13 cellular contexts compared by ENCODE assay signal in genomic region chr12:94290353-94290752, GRCh38.
DNase-seq lines count a peak whose midpoint lies in the region; ATAC-seq and TF ChIP-seq lines count a peak whose summit lies in the region.
"Had no signal": no experiment of that assay in that cellular context is flagged by ENCODE, and none has a peak within 500 bp of the region (broad histone marks: within the 10 kb centered on the region; RNA-seq: fewer than 3 reads in every experiment).

No MANE protein-coding gene starts in this region.

- H3K4me1 Mint-ChIP-seq in brain: peaks cover 61% of the 10 kb centered on the region
- peaks cover 0 to 8% (median 0%) of the 10 kb centered on the region in 7 donors for H3K4me1 Mint-ChIP-seq in naive thymus-derived CD4-positive, alpha-beta T cell
- no peaks in the 10 kb centered on the region for H3K4me1 Mint-ChIP-seq in activated naive CD4-positive, alpha-beta T cell treated with anti-CD3 and anti-CD28 coated beads, Interleukin-2, amount 10 ng/mL, durations not matched to agents 7 days and 5 days
- H3K4me1 Mint-ChIP-seq: stimulated activated naive CD8-positive, alpha-beta T cell treated with anti-CD3 and anti-CD28 coated beads, Interleukin-15, amount 100 ng/mL, for 72 hours had no signal

- intact Hi-C loops in lower lobe of right lung (cut with DNase I): no loop called here
- intact Hi-C loops in naive thymus-derived CD4-positive, alpha-beta T cell (cut with micrococcal nuclease): no loop called here

- CTCF ChIA-PET in naive thymus-derived CD4-positive, alpha-beta T cell (lab: Charles Lee): no interaction called here
- CTCF ChIA-PET in activated naive CD4-positive, alpha-beta T cell treated with anti-CD3 and anti-CD28 coated beads, Interleukin-2, amount 10 ng/mL, durations not matched to agents 7 days and 5 days (lab: Charles Lee): interaction anchor here (1.2 kb wide), 1 partner anchor 82 kb away, joined by 3 read pairs; no protein-coding TSS in a partner anchor

- H3K4me3 ChIP-seq in lower lobe of right lung (no peak overlapping the region), stomach smooth muscle (ENCODE audit: low read length in 2 of 2) (no peak overlapping the region)
- H3K4me3 ChIP-seq in naive thymus-derived CD4-positive, alpha-beta T cell (ENCODE audit: low read length): no peak overlapping the region

- peak overlapping the region in 4 of 5 experiments; percentile 1 to 90 (median 76) for H3K27ac Mint-ChIP-seq in brain
- H3K27ac Mint-ChIP-seq in naive thymus-derived CD4-positive, alpha-beta T cell: no peak overlapping the region
- H3K27ac Mint-ChIP-seq in activated naive CD4-positive, alpha-beta T cell treated with anti-CD3 and anti-CD28 coated beads, Interleukin-2, amount 10 ng/mL, durations not matched to agents 7 days and 5 days: no peak overlapping the region
- H3K27ac Mint-ChIP-seq: CD4-positive, alpha-beta T cell; stimulated activated naive CD8-positive, alpha-beta T cell treated with anti-CD3 and anti-CD28 coated beads, Interleukin-15, amount 100 ng/mL, for 72 hours had no signal

- no peaks in the 10 kb centered on the region for H3K9me3 ChIP-seq in lower lobe of right lung
- H3K9me3 ChIP-seq in stomach smooth muscle (ENCODE audit: control insufficient read depth in 2 of 2, low read length in 2 of 2): no peaks in the 10 kb centered on the region
- H3K9me3 ChIP-seq in naive thymus-derived CD4-positive, alpha-beta T cell (ENCODE audit: control insufficient read depth in 2 of 3, low read length in 3 of 3): no peaks in the 10 kb centered on the region

- H3K36me3 ChIP-seq in lower lobe of right lung (peaks cover 14% of the 10 kb centered on the region), stomach smooth muscle (ENCODE audit: control insufficient read depth in 2 of 2, insufficient read depth in 2 of 2, low read length in 2 of 2) (peaks cover 0 to 2% of the 10 kb centered on the region in 2 donors)
- peaks cover 0 to 27% (median 3%) of the 10 kb centered on the region in 3 experiments for H3K36me3 ChIP-seq in naive thymus-derived CD4-positive, alpha-beta T cell (ENCODE audit: control insufficient read depth in 2 of 3, insufficient read depth in 3 of 3, low read length in 3 of 3)

- H3K27ac ChIP-seq in lower lobe of right lung (peak overlapping the region; percentile 22), stomach smooth muscle (ENCODE audit: low read length) (peak overlapping the region; percentile 62)
- no peak overlapping the region for H3K27ac ChIP-seq in naive thymus-derived CD4-positive, alpha-beta T cell (ENCODE audit: low read depth, low read length)

- H3K4me1 ChIP-seq in lower lobe of right lung (peaks cover 21% of the 10 kb centered on the region), stomach smooth muscle (ENCODE audit: control insufficient read depth, insufficient read depth, low read length) (peaks cover 26% of the 10 kb centered on the region)
- no peaks in the 10 kb centered on the region for H3K4me1 ChIP-seq in naive thymus-derived CD4-positive, alpha-beta T cell (ENCODE audit: control insufficient read depth in 2 of 2, insufficient read depth in 2 of 2, low read length in 2 of 2)

- no peak overlapping the region for H3K9ac ChIP-seq in stomach smooth muscle (ENCODE audit: low read length in 2 of 2)

- peaks cover 31% of the 10 kb centered on the region for H3K36me3 Mint-ChIP-seq in brain
- peaks cover 10 to 55% (median 25%) of the 10 kb centered on the region in 5 donors for H3K36me3 Mint-ChIP-seq in naive thymus-derived CD4-positive, alpha-beta T cell
- peaks cover 51% of the 10 kb centered on the region for H3K36me3 Mint-ChIP-seq in activated naive CD4-positive, alpha-beta T cell treated with anti-CD3 and anti-CD28 coated beads, Interleukin-2, amount 10 ng/mL, durations not matched to agents 7 days and 5 days

- POLR2A ChIA-PET in naive thymus-derived CD4-positive, alpha-beta T cell (lab: Charles Lee): interaction anchor here (1.7 kb wide), 1 partner anchor 28 kb away, joined by 4 read pairs; no protein-coding TSS in a partner anchor

- TF ChIP-seq CTCF in brain (conservative IDR thresholded peaks at IDR 0.05): no peak
- TF ChIP-seq CTCF in lower lobe of right lung (IDR thresholded peaks at IDR 0.05): no peak

- H3K27me3 ChIP-seq in lower lobe of right lung (ENCODE audit: low read depth) (no peaks in the 10 kb centered on the region), stomach smooth muscle (ENCODE audit: control insufficient read depth in 1 of 2, insufficient read depth in 2 of 2, low read length in 2 of 2) (no peaks in the 10 kb centered on the region)
- no peaks in the 10 kb centered on the region for H3K27me3 ChIP-seq in naive thymus-derived CD4-positive, alpha-beta T cell (ENCODE audit: control insufficient read depth in 2 of 2, insufficient read depth in 2 of 2, low read length in 2 of 2)

- ATAC-seq in lower lobe of right lung: peak; percentile 39 to 71
- no peak for ATAC-seq in naive thymus-derived CD4-positive, alpha-beta T cell
- ATAC-seq: left colon; stimulated activated naive CD8-positive, alpha-beta T cell treated with anti-CD3 and anti-CD28 coated beads, Interleukin-15, amount 100 ng/mL, for 72 hours had no signal

- peak; percentile 42 for DNase-seq in NCI-H2227 (lab: John Stamatoyannopoulos, UW; ENCODE audit: unreplicated experiment)
- no peak for DNase-seq in lower lobe of right lung
- DNase-seq in mesenteric fat pad (ENCODE audit: low spot score): no peak
- DNase-seq in naive thymus-derived CD4-positive, alpha-beta T cell: no peak
- DNase-seq in activated naive CD4-positive, alpha-beta T cell treated with anti-CD3 and anti-CD28 coated beads, Interleukin-2, amount 10 ng/mL, durations not matched to agents 7 days and 5 days: no peak
- no peak for DNase-seq in foreskin melanocyte
- DNase-seq: CD4-positive, alpha-beta T cell; Karpas-422; left colon; stimulated activated CD4-positive, alpha-beta T cell treated with anti-CD3 and anti-CD28 coated beads, Interleukin-4, amount 100 ng/mL, for 4 hours; stimulated activated naive CD8-positive, alpha-beta T cell treated with anti-CD3 and anti-CD28 coated beads, Interleukin-15, amount 100 ng/mL, for 72 hours had no signal

- H3K27me3 Mint-ChIP-seq in brain: peaks cover 3% of the 10 kb centered on the region
- H3K27me3 Mint-ChIP-seq in naive thymus-derived CD4-positive, alpha-beta T cell: no peaks in the 10 kb centered on the region
- no peaks in the 10 kb centered on the region for H3K27me3 Mint-ChIP-seq in activated naive CD4-positive, alpha-beta T cell treated with anti-CD3 and anti-CD28 coated beads, Interleukin-2, amount 10 ng/mL, durations not matched to agents 7 days and 5 days
- H3K27me3 Mint-ChIP-seq: CD4-positive, alpha-beta T cell; stimulated activated naive CD8-positive, alpha-beta T cell treated with anti-CD3 and anti-CD28 coated beads, Interleukin-15, amount 100 ng/mL, for 72 hours had no signal

- H3K9me3 Mint-ChIP-seq in brain: no peaks in the 10 kb centered on the region
- no peaks in the 10 kb centered on the region for H3K9me3 Mint-ChIP-seq in naive thymus-derived CD4-positive, alpha-beta T cell
- no peaks in the 10 kb centered on the region for H3K9me3 Mint-ChIP-seq in activated naive CD4-positive, alpha-beta T cell treated with anti-CD3 and anti-CD28 coated beads, Interleukin-2, amount 10 ng/mL, durations not matched to agents 7 days and 5 days
- H3K9me3 Mint-ChIP-seq: CD4-positive, alpha-beta T cell; stimulated activated naive CD8-positive, alpha-beta T cell treated with anti-CD3 and anti-CD28 coated beads, Interleukin-15, amount 100 ng/mL, for 72 hours had no signal

- no peak overlapping the region for H3K4me3 Mint-ChIP-seq in brain
- no peak overlapping the region for H3K4me3 Mint-ChIP-seq in naive thymus-derived CD4-positive, alpha-beta T cell
- no peak overlapping the region for H3K4me3 Mint-ChIP-seq in activated naive CD4-positive, alpha-beta T cell treated with anti-CD3 and anti-CD28 coated beads, Interleukin-2, amount 10 ng/mL, durations not matched to agents 7 days and 5 days
- H3K4me3 Mint-ChIP-seq: CD4-positive, alpha-beta T cell; stimulated activated naive CD8-positive, alpha-beta T cell treated with anti-CD3 and anti-CD28 coated beads, Interleukin-15, amount 100 ng/mL, for 72 hours had no signal

Comparison
In these comparisons a context has a peak if more than half of its experiments do, and no peak if none do; other contexts are left out.
1. H3K27ac Mint-ChIP-seq: peak in brain (4 of 5); none in naive thymus-derived CD4-positive, alpha-beta T cell (0 of 9) and activated naive CD4-positive, alpha-beta T cell treated with anti-CD3 and anti-CD28 coated beads, Interleukin-2, amount 10 ng/mL, durations not matched to agents 7 days and 5 days (single experiment).